1 cellular context compared by ENCODE assay signal in genomic region chr13:30907167-30907761, GRCh38.
TF ChIP-seq lines count a peak whose summit lies in the region.

No MANE protein-coding gene starts in this region.

TF ChIP-seq in H1, 55 proteins besides CTCF, POLR2A, EP300 and RAD21:
- TF ChIP-seq TBP (IDR thresholded peaks at IDR 0.05; ENCODE audit: low read depth, low read length) (no peak), SIX5 (IDR thresholded peaks at IDR 0.05; ENCODE audit: low read depth, low read length) (no peak), CREB1 (IDR thresholded peaks at IDR 0.05) (no peak), ZNF274 (IDR thresholded peaks at IDR 0.05; ENCODE audit: borderline replicate concordance, extremely low read depth, low read length) (no peak), BRCA1 (IDR thresholded peaks at IDR 0.05; ENCODE audit: low read depth, low read length) (no peak), BCL11A (IDR thresholded peaks at IDR 0.05; ENCODE audit: low read depth in 2 of 2, low read length in 2 of 2) (no peak), KDM4A (IDR thresholded peaks at IDR 0.05; ENCODE audit: low read depth, low read length, severe bottlenecking) (no peak), PHF8 (conservative IDR thresholded peaks at IDR 0.05; ENCODE audit: low read depth, low read length) (no peak), POU5F1 (IDR thresholded peaks at IDR 0.05; ENCODE audit: low read depth, low read length) (no peak), TEAD4 (IDR thresholded peaks at IDR 0.05; ENCODE audit: low read depth, low read length) (no peak)
TF ChIP-seq in H1: peak in this region for 0.
